Comparison of ENCODE assay signal across 8 cellular contexts in genomic region chr22:27919222-27919942, GRCh38. TPM values are rescaled to one million over a fixed set of nuclear protein-coding genes. Genes with fewer than 3 reads are reported as not detected.
DNase-seq lines count a peak whose midpoint lies in the region; ATAC-seq, FAIRE-seq and TF ChIP-seq lines count a peak whose summit lies in the region.

PITPNB (minus strand) TSS chr22:27919256; CDS start chr22:27919191, 65 bp downstream.

- peaks cover 3% of the 10 kb centered on the region for H3K79me2 ChIP-seq in parathyroid adenoma

- no peaks in the 10 kb centered on the region for H3K36me3 ChIP-seq in adipocyte (ENCODE audit: control insufficient read depth, insufficient read depth, low read length, severe bottlenecking)
- H3K36me3 ChIP-seq in cardiac muscle cell = peaks cover 4% of the 10 kb centered on the region
- no peaks in the 10 kb centered on the region for H3K36me3 ChIP-seq in parathyroid adenoma (ENCODE audit: control insufficient read depth, insufficient read depth, low read length)
- H3K36me3 ChIP-seq in tibial artery = peaks cover 0 to 8% (median 0%) of the 10 kb centered on the region in 3 donors

- ATAC-seq in HG02840 (IDR thresholded peaks at IDR 0.05; ENCODE audit: low FRiP score, unreplicated experiment) = peak; percentile 91

- H3K9me3 ChIP-seq in adipocyte (ENCODE audit: control insufficient read depth, low read length) (no peaks in the 10 kb centered on the region), cardiac muscle cell (ENCODE audit: low read depth) (no peaks in the 10 kb centered on the region), parathyroid adenoma (ENCODE audit: control insufficient read depth, low read length) (no peaks in the 10 kb centered on the region), tibial artery (no peaks in the 10 kb centered on the region)

- H3K27ac ChIP-seq in cardiac muscle cell (peak within 1 kb of the TSS; percentile 94), parathyroid adenoma (peak within 1 kb of the TSS; percentile 90), tibial artery (peak within 1 kb of the TSS; percentile 94 to 97)

- H3K4me1 ChIP-seq in adipocyte (ENCODE audit: control insufficient read depth, insufficient read depth, low read length) = peaks cover 39% of the 10 kb centered on the region
- peaks cover 42% of the 10 kb centered on the region for H3K4me1 ChIP-seq in cardiac muscle cell (ENCODE audit: low read depth)
- H3K4me1 ChIP-seq in parathyroid adenoma = no peaks in the 10 kb centered on the region
- peaks cover 0 to 55% (median 24%) of the 10 kb centered on the region in 4 donors for H3K4me1 ChIP-seq in tibial artery

- H3K27me3 ChIP-seq in adipocyte (replicated peaks; ENCODE audit: control insufficient read depth, insufficient read depth, low read length) = no peaks in the 10 kb centered on the region
- no peaks in the 10 kb centered on the region for H3K27me3 ChIP-seq in cardiac muscle cell
- H3K27me3 ChIP-seq in parathyroid adenoma (ENCODE audit: control insufficient read depth, insufficient read depth, low read length) = no peaks in the 10 kb centered on the region
- no peaks in the 10 kb centered on the region for H3K27me3 ChIP-seq in tibial artery

- intact Hi-C loops in tibial artery (cut with DNase I; ENCODE audit: low total_unique reads) = loop anchor here (2.0 kb wide), 1 partner anchor 31 kb away; no protein-coding TSS in a partner anchor

- peak within 1 kb of the TSS; percentile 99 for H3K4me2 ChIP-seq in parathyroid adenoma (ENCODE audit: low read length)

- no peak for TF ChIP-seq CTCF in cardiac muscle cell (IDR thresholded peaks at IDR 0.05; ENCODE audit: low read depth, low read length)
- no peak for TF ChIP-seq CTCF in parathyroid adenoma (IDR thresholded peaks at IDR 0.05)
- TF ChIP-seq CTCF in tibial artery (IDR thresholded peaks at IDR 0.05) = no peak

- DNase-seq in GM12891 (ENCODE audit: insufficient read length, low spot score) (peak; percentile 93), NCI-H1436 treated with DMSO at 0.1 percent for 48 hours (lab: John Stamatoyannopoulos, UW) (peak; percentile 96), T follicular helper cell (ENCODE audit: low read depth) (peak; percentile 97), adipocyte (ENCODE audit: low read depth) (peak; percentile 99), cardiac muscle cell (ENCODE audit: low read depth in 1 of 2, low spot score in 1 of 2) (peak; percentile 99), tibial artery (peak; percentile 93 to 99)

- H3K9ac ChIP-seq in adipocyte (ENCODE audit: low read length) (peak within 1 kb of the TSS; percentile 93), parathyroid adenoma (no peak within 1 kb of the TSS)

- TF ChIP-seq POLR2A in GM12891 (IDR thresholded peaks at IDR 0.05; ENCODE audit: low read depth, low read length) = peak; percentile 51; the same call in 1 of the 2 replicates

- H3K4me3 ChIP-seq in adipocyte (ENCODE audit: low read length) (peak within 1 kb of the TSS; percentile 95), cardiac muscle cell (peak within 1 kb of the TSS; percentile 83), parathyroid adenoma (ENCODE audit: low read depth, low read length) (peak within 1 kb of the TSS; percentile 92), tibial artery (peak within 1 kb of the TSS; percentile 74 to 92)

- H2AFZ ChIP-seq in parathyroid adenoma = peak within 1 kb of the TSS; percentile 82

- peak; percentile 100 for FAIRE-seq in GM12891 (lab: Jason Lieb, UNC)

TF ChIP-seq in GM12891, 5 proteins besides CTCF, POLR2A, EP300 and RAD21:
- TF ChIP-seq POU2F2 (IDR thresholded peaks at IDR 0.05; ENCODE audit: low read depth, low read length) = no peak
- TF ChIP-seq POLR2AphosphoS5 (IDR thresholded peaks at IDR 0.05; ENCODE audit: low read depth, low read length) = peak; percentile 35
- no peak for TF ChIP-seq PAX5 (IDR thresholded peaks at IDR 0.05; ENCODE audit: insufficient read depth, low read length, severe bottlenecking)

RNA-seq across cellular contexts. Expression of gene PITPNB, which starts in this region (rescaled TPM):
- polyA plus RNA-seq in GM12891 (2012; ENCODE audit: low read depth, missing spikeins) = 34.9 TPM
- 50.1 and 73.2 TPM in 2 replicates for total RNA-seq in cardiac muscle cell
- polyA plus RNA-seq in cardiac muscle cell = 131 and 194 TPM in 2 replicates

Comparison
In these comparisons a context has a peak if more than half of its experiments do, and no peak if none do; other contexts are left out.
1. Peak in every context shown above with its lines: DNase-seq, ATAC-seq, H3K4me3 ChIP-seq and H3K27ac ChIP-seq.